ENCODE assay signal across 9 cellular contexts in the genomic region with DNA sequence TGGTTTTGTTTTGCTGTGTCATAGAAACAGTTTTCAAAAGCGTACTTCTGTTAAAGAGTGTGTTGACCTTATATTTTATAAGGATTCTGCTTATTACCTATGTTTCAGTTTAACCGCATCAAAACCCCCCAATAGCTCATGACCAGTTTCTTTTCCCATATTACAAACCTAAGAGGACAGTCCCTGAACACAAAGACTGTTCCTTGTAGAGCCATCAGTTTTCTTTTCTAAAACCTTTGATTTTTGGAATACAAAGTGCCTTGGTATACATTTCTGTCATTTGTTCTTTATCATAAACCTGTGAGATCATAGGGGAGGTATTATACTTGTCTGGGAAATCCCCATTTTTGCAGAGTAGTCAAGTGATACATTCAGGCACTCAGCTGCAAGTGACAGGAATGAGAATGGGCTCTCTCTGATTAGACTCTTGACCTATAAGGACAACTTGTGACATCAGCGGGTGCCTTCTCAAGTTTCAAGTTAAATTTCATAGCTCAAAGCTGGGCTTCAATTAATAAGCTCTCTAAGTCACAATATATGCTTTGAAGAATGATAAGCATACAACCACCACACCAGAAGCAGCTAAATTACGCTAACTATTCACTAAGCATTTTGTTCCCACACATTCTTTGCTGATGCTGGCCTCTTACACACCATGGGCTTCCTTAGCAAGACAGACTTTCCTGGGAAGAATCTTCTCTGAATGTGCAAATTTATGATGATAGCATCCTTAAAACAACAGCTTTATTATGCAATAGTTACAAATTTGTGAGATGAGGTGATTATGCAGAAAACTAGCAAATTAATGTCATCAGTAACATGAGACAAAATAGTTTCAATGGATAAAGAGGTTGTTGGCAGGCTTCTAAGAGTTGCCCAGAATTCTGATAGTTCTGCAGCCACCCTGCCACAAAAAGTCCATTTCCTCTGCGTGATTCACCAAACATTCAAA. TPM values are rescaled to one million over a fixed set of nuclear protein-coding genes. Genes with fewer than 3 reads are reported as not detected.
DNase-seq lines count a peak whose midpoint lies in the region; ATAC-seq and TF ChIP-seq lines count a peak whose summit lies in the region.
"Had no signal": no experiment of that assay in that cellular context is flagged by ENCODE, and none has a peak within 500 bp of the region (broad histone marks: within the 10 kb centered on the region; RNA-seq: fewer than 3 reads in every experiment).

No MANE protein-coding gene starts in this region.

- H3K18ac ChIP-seq in trophoblast cell (ENCODE audit: low read length), result no peak overlapping the region

- no peaks in the 10 kb centered on the region for H3K79me1 ChIP-seq in trophoblast cell (ENCODE audit: low read length)

- no peak overlapping the region for H3K4me3 ChIP-seq in trophoblast cell (ENCODE audit: low read depth, low read length)
- H3K4me3 ChIP-seq in CD8-positive, alpha-beta memory T cell (ENCODE audit: low read length), result no peak overlapping the region

- WGBS in trophoblast cell (ENCODE audit: extremely low coverage, insufficient coverage, insufficient read length), result no CpG with 5 or more reads among the region's 5 CpGs

- H3K4me2 ChIP-seq in trophoblast cell (ENCODE audit: low read length), result no peak overlapping the region

- peak overlapping the region; percentile 89 for H3K27ac Mint-ChIP-seq in activated CD4-positive, alpha-beta memory T cell treated with anti-CD3 and anti-CD28 coated beads for 36 hours
- no peak overlapping the region for H3K27ac Mint-ChIP-seq in activated CD4-positive, alpha-beta memory T cell treated with anti-CD3 and anti-CD28 coated beads, Interleukin-2, amount 10 ng/mL, durations not matched to agents 7 days and 5 days
- no peak overlapping the region for H3K27ac Mint-ChIP-seq in chondrocyte (ENCODE audit: unreplicated experiment)
- peak overlapping the region in 2 of 8 donors; percentile 17 to 35 for H3K27ac Mint-ChIP-seq in CD8-positive, alpha-beta memory T cell

- peaks cover 65% of the 10 kb centered on the region for H3K36me3 Mint-ChIP-seq in activated CD4-positive, alpha-beta memory T cell treated with anti-CD3 and anti-CD28 coated beads for 36 hours
- H3K36me3 Mint-ChIP-seq in activated CD4-positive, alpha-beta memory T cell treated with anti-CD3 and anti-CD28 coated beads, Interleukin-2, amount 10 ng/mL, durations not matched to agents 7 days and 5 days (ENCODE audit: low read depth), result peaks cover 30% of the 10 kb centered on the region
- H3K36me3 Mint-ChIP-seq in chondrocyte (ENCODE audit: low read depth), result no peaks in the 10 kb centered on the region
- H3K36me3 Mint-ChIP-seq in CD8-positive, alpha-beta memory T cell, result peaks cover 0 to 68% (median 13%) of the 10 kb centered on the region in 3 donors

- peak overlapping the region; percentile 50 for H3K4me3 Mint-ChIP-seq in activated CD4-positive, alpha-beta memory T cell treated with anti-CD3 and anti-CD28 coated beads for 36 hours
- no peak overlapping the region for H3K4me3 Mint-ChIP-seq in activated CD4-positive, alpha-beta memory T cell treated with anti-CD3 and anti-CD28 coated beads, Interleukin-2, amount 10 ng/mL, durations not matched to agents 7 days and 5 days
- no peak overlapping the region for H3K4me3 Mint-ChIP-seq in chondrocyte (ENCODE audit: unreplicated experiment)
- no peak overlapping the region for H3K4me3 Mint-ChIP-seq in CD8-positive, alpha-beta memory T cell

- POLR2A ChIA-PET in activated CD4-positive, alpha-beta memory T cell treated with anti-CD3 and anti-CD28 coated beads for 36 hours (lab: Charles Lee), result interaction anchor here (1.4 to 4.2 kb wide), 6 partner anchors 10 to 26 kb away, joined by 6 to 37 read pairs (median 14); a partner anchor contains a TSS
- POLR2A ChIA-PET in activated CD4-positive, alpha-beta memory T cell treated with anti-CD3 and anti-CD28 coated beads, Interleukin-2, amount 10 ng/mL, durations not matched to agents 7 days and 5 days (lab: Charles Lee), result interaction anchor here (1.0 to 2.2 kb wide), 3 partner anchors 9 to 183 kb away, joined by 3 to 10 read pairs (median 5); a partner anchor contains a TSS
- POLR2A ChIA-PET in CD8-positive, alpha-beta memory T cell (lab: Charles Lee), result no interaction called here

- H2BK12ac ChIP-seq in trophoblast cell (ENCODE audit: low read length), result no peak overlapping the region

- no peak for TF ChIP-seq CTCF in chondrocyte (IDR thresholded peaks at IDR 0.05)

- H2AK5ac ChIP-seq in trophoblast cell (ENCODE audit: low read length), result no peak overlapping the region

- ATAC-seq in GM21717 (IDR thresholded peaks at IDR 0.05; ENCODE audit: unreplicated experiment), result peak; percentile 57
- ATAC-seq in HG03571 (IDR thresholded peaks at IDR 0.05; ENCODE audit: unreplicated experiment), result peak; percentile 41

- no peak overlapping the region for H2AFZ ChIP-seq in trophoblast cell (ENCODE audit: insufficient read depth, low read length, poor library complexity)

- no peak overlapping the region for H3K14ac ChIP-seq in trophoblast cell (ENCODE audit: low read length)

- peaks cover 2% of the 10 kb centered on the region for H3K27me3 ChIP-seq in trophoblast cell (ENCODE audit: insufficient read depth, low read length)
- no peaks in the 10 kb centered on the region for H3K27me3 ChIP-seq in CD8-positive, alpha-beta memory T cell (ENCODE audit: insufficient read depth, low read length, poor library complexity, severe bottlenecking)
- H3K27me3 ChIP-seq: BE2C had no signal

- no peaks in the 10 kb centered on the region for H3K27me3 Mint-ChIP-seq in activated CD4-positive, alpha-beta memory T cell treated with anti-CD3 and anti-CD28 coated beads for 36 hours
- H3K27me3 Mint-ChIP-seq in activated CD4-positive, alpha-beta memory T cell treated with anti-CD3 and anti-CD28 coated beads, Interleukin-2, amount 10 ng/mL, durations not matched to agents 7 days and 5 days, result no peaks in the 10 kb centered on the region
- peaks cover 8% of the 10 kb centered on the region for H3K27me3 Mint-ChIP-seq in chondrocyte (ENCODE audit: low read depth)
- H3K27me3 Mint-ChIP-seq in CD8-positive, alpha-beta memory T cell, result no peaks in the 10 kb centered on the region

- DNase-seq in activated CD4-positive, alpha-beta memory T cell treated with anti-CD3 and anti-CD28 coated beads for 36 hours, result peak; percentile 47
- DNase-seq in activated CD4-positive, alpha-beta memory T cell treated with anti-CD3 and anti-CD28 coated beads, Interleukin-2, amount 10 ng/mL, durations not matched to agents 7 days and 5 days, result no peak
- DNase-seq in trophoblast cell (peak; percentile 80 to 92), chondrocyte (ENCODE audit: low spot score) (no peak), DMS79 (lab: John Stamatoyannopoulos, UW) (no peak)
- DNase-seq in CD8-positive, alpha-beta memory T cell, result no peak
- DNase-seq: BE2C had no signal

- no peak overlapping the region for H4K91ac ChIP-seq in trophoblast cell (ENCODE audit: low read depth, low read length)

- peaks cover 94% of the 10 kb centered on the region for H3K4me1 Mint-ChIP-seq in activated CD4-positive, alpha-beta memory T cell treated with anti-CD3 and anti-CD28 coated beads for 36 hours (ENCODE audit: low read depth)
- peaks cover 37% of the 10 kb centered on the region for H3K4me1 Mint-ChIP-seq in activated CD4-positive, alpha-beta memory T cell treated with anti-CD3 and anti-CD28 coated beads, Interleukin-2, amount 10 ng/mL, durations not matched to agents 7 days and 5 days
- no peaks in the 10 kb centered on the region for H3K4me1 Mint-ChIP-seq in chondrocyte (ENCODE audit: low read depth)
- peaks cover 42 to 89% (median 71%) of the 10 kb centered on the region in 3 donors for H3K4me1 Mint-ChIP-seq in CD8-positive, alpha-beta memory T cell

- H3K36me3 ChIP-seq in trophoblast cell (ENCODE audit: control insufficient read depth in 1 of 2, insufficient read depth in 2 of 2, low read length in 2 of 2), result no peaks in the 10 kb centered on the region
- peaks cover 9% of the 10 kb centered on the region for H3K36me3 ChIP-seq in CD8-positive, alpha-beta memory T cell (ENCODE audit: insufficient read depth, low read length)
- H3K36me3 ChIP-seq: BE2C had no signal

- H3K9me3 ChIP-seq in trophoblast cell (ENCODE audit: insufficient read depth, low read depth, low read length), result no peaks in the 10 kb centered on the region
- H3K9me3 ChIP-seq in CD8-positive, alpha-beta memory T cell (ENCODE audit: low read length), result no peaks in the 10 kb centered on the region
- H3K9me3 ChIP-seq: BE2C had no signal

- H4K8ac ChIP-seq in trophoblast cell (ENCODE audit: low read depth, low read length), result no peak overlapping the region

- H3K23ac ChIP-seq in trophoblast cell (ENCODE audit: low read length), result no peak overlapping the region

- H2BK120ac ChIP-seq in trophoblast cell (ENCODE audit: insufficient read depth, low read length, poor library complexity), result no peak overlapping the region

- H3K4me1 ChIP-seq in trophoblast cell (ENCODE audit: control insufficient read depth in 1 of 2, insufficient read depth in 2 of 2, low read length in 2 of 2), result no peaks in the 10 kb centered on the region
- H3K4me1 ChIP-seq in CD8-positive, alpha-beta memory T cell (ENCODE audit: insufficient read depth, low read length), result no peaks in the 10 kb centered on the region
- H3K4me1 ChIP-seq: BE2C had no signal

- H4K12ac ChIP-seq in trophoblast cell (ENCODE audit: low read depth, low read length), result no peak overlapping the region

- no peak overlapping the region for H2BK5ac ChIP-seq in trophoblast cell (ENCODE audit: low read depth, low read length, poor library complexity)

- intact Hi-C loops in activated CD4-positive, alpha-beta memory T cell treated with anti-CD3 and anti-CD28 coated beads for 36 hours (cut with micrococcal nuclease), result loop anchor here (1.0 to 10.0 kb wide), 6 partner anchors 8 to 1269 kb away; a partner anchor contains a TSS

- H3K9ac ChIP-seq in trophoblast cell (ENCODE audit: low read length), result no peak overlapping the region

- no peaks in the 10 kb centered on the region for H3K9me3 Mint-ChIP-seq in activated CD4-positive, alpha-beta memory T cell treated with anti-CD3 and anti-CD28 coated beads for 36 hours
- H3K9me3 Mint-ChIP-seq in activated CD4-positive, alpha-beta memory T cell treated with anti-CD3 and anti-CD28 coated beads, Interleukin-2, amount 10 ng/mL, durations not matched to agents 7 days and 5 days, result no peaks in the 10 kb centered on the region
- no peaks in the 10 kb centered on the region for H3K9me3 Mint-ChIP-seq in chondrocyte (ENCODE audit: low read depth)
- no peaks in the 10 kb centered on the region for H3K9me3 Mint-ChIP-seq in CD8-positive, alpha-beta memory T cell

- no peak overlapping the region for H3K27ac ChIP-seq in trophoblast cell (ENCODE audit: low read depth, low read length)
- H3K27ac ChIP-seq in CD8-positive, alpha-beta memory T cell (ENCODE audit: low read depth, low read length), result no peak overlapping the region

- no peaks in the 10 kb centered on the region for H3K79me2 ChIP-seq in trophoblast cell (ENCODE audit: control insufficient read depth, insufficient read depth, low read length, poor library complexity)

- H3K4ac ChIP-seq in trophoblast cell (ENCODE audit: low read depth, low read length), result no peak overlapping the region

- CTCF ChIA-PET in activated CD4-positive, alpha-beta memory T cell treated with anti-CD3 and anti-CD28 coated beads for 36 hours (lab: Charles Lee), result interaction anchor here (0.9 to 3.1 kb wide), 5 partner anchors 9 to 26 kb away, joined by 3 to 15 read pairs (median 5); no protein-coding TSS in a partner anchor
- CTCF ChIA-PET in activated CD4-positive, alpha-beta memory T cell treated with anti-CD3 and anti-CD28 coated beads, Interleukin-2, amount 10 ng/mL, durations not matched to agents 7 days and 5 days (lab: Charles Lee), result interaction anchor here (0.6 to 1.6 kb wide), 3 partner anchors 14 to 954 kb away, joined by 3 to 4 read pairs (median 3); no protein-coding TSS in a partner anchor
- CTCF ChIA-PET in CD8-positive, alpha-beta memory T cell (lab: Charles Lee), result interaction anchor here (1.5 kb wide), 1 partner anchor 26 kb away, joined by 3 read pairs; no protein-coding TSS in a partner anchor

RNA-seq across cellular contexts. Expression of a gene that starts 9.0 kb away (rescaled TPM):
- total RNA-seq in activated CD4-positive, alpha-beta memory T cell treated with anti-CD3 and anti-CD28 coated beads for 36 hours, result 10 to 100 TPM; 65.0 to 66.5 TPM
- total RNA-seq in activated CD4-positive, alpha-beta memory T cell treated with anti-CD3 and anti-CD28 coated beads, Interleukin-2, amount 10 ng/mL, durations not matched to agents 7 days and 5 days, result 10 to 100 TPM; 22.7 to 23.5 TPM
- polyA plus RNA-seq in trophoblast cell (2013), result 0.10 and 0.18 TPM in 2 replicates
- 0.15 to 1.3 TPM in 2 of 3 replicates, not detected in the other for total RNA-seq in chondrocyte
- 10 to 100 TPM; 41.1 to 43.4 TPM for total RNA-seq in CD8-positive, alpha-beta memory T cell
- polyA plus RNA-seq in CD8-positive, alpha-beta memory T cell, result 48.1 TPM

Comparison
In these comparisons a context has a peak if more than half of its experiments do, and no peak if none do; other contexts are left out.
1. DNase-seq: peak in activated CD4-positive, alpha-beta memory T cell treated with anti-CD3 and anti-CD28 coated beads for 36 hours (single experiment) and trophoblast cell (2 of 2); none in activated CD4-positive, alpha-beta memory T cell treated with anti-CD3 and anti-CD28 coated beads, Interleukin-2, amount 10 ng/mL, durations not matched to agents 7 days and 5 days (single experiment), chondrocyte (single experiment), CD8-positive, alpha-beta memory T cell (0 of 5) and DMS79 (single experiment).
2. RNA of a gene that starts 9.0 kb away (total RNA-seq): 65.0 to 66.5 TPM in activated CD4-positive, alpha-beta memory T cell treated with anti-CD3 and anti-CD28 coated beads for 36 hours, 41.1 to 43.4 TPM in CD8-positive, alpha-beta memory T cell and 22.7 to 23.5 TPM in activated CD4-positive, alpha-beta memory T cell treated with anti-CD3 and anti-CD28 coated beads, Interleukin-2, amount 10 ng/mL, durations not matched to agents 7 days and 5 days; 0.15 to 1.3 TPM in chondrocyte; every median in the first group is over 10 times any median in the second.